Comparison of ENCODE assay signal across 9 cellular contexts in genomic region chr7:40199076-40199802, GRCh38.
DNase-seq lines count a peak whose midpoint lies in the region; ATAC-seq and TF ChIP-seq lines count a peak whose summit lies in the region.
"Had no signal": no experiment of that assay in that cellular context is flagged by ENCODE, and none has a peak within 500 bp of the region (broad histone marks: within the 10 kb centered on the region; RNA-seq: fewer than 3 reads in every experiment).

No MANE protein-coding gene starts in this region.

- peak; percentile 22 for TF ChIP-seq CTCF in GM13977 (IDR thresholded peaks at IDR 0.05; ENCODE audit: extremely low read depth, insufficient read depth, missing control alignments)

- H3K27ac Mint-ChIP-seq in activated CD8-positive, alpha-beta memory T cell treated with anti-CD3 and anti-CD28 coated beads, Interleukin-2, amount 10 ng/mL, durations not matched to agents 7 days and 5 days = no peak overlapping the region

- no peaks in the 10 kb centered on the region for H3K4me1 Mint-ChIP-seq in activated CD8-positive, alpha-beta memory T cell treated with anti-CD3 and anti-CD28 coated beads, Interleukin-2, amount 10 ng/mL, durations not matched to agents 7 days and 5 days

- peaks cover 2% of the 10 kb centered on the region for H3K27me3 Mint-ChIP-seq in activated CD8-positive, alpha-beta memory T cell treated with anti-CD3 and anti-CD28 coated beads, Interleukin-2, amount 10 ng/mL, durations not matched to agents 7 days and 5 days

- in situ Hi-C loops in GM13977 (cut with MboI; ENCODE audit: low pct_unique_long_range_greater_than_20kb, low sequenced_read_pairs, unreplicated experiment) = no loop called here

- no peaks in the 10 kb centered on the region for H3K36me3 Mint-ChIP-seq in activated CD8-positive, alpha-beta memory T cell treated with anti-CD3 and anti-CD28 coated beads, Interleukin-2, amount 10 ng/mL, durations not matched to agents 7 days and 5 days

- DNase-seq in A172 (ENCODE audit: low spot score) = peak; percentile 54
- no peak for DNase-seq in GM13977 (ENCODE audit: low spot score)
- peak; percentile 54 for DNase-seq in hepatic stellate cell (ENCODE audit: low spot score)
- DNase-seq in activated CD8-positive, alpha-beta memory T cell treated with anti-CD3 and anti-CD28 coated beads, Interleukin-2, amount 10 ng/mL, durations not matched to agents 7 days and 5 days = no peak
- no peak for DNase-seq in NCI-H2171 (lab: John Stamatoyannopoulos, UW)
- DNase-seq: islet precursor cell had no signal

- H3K9me3 Mint-ChIP-seq in activated CD8-positive, alpha-beta memory T cell treated with anti-CD3 and anti-CD28 coated beads, Interleukin-2, amount 10 ng/mL, durations not matched to agents 7 days and 5 days (ENCODE audit: low read depth) = no peaks in the 10 kb centered on the region

- ATAC-seq in SK-N-SH treated with all-trans-retinoic acid at 6 μM for 48 hours = peak; percentile 84
- no peak for ATAC-seq in activated CD8-positive, alpha-beta memory T cell treated with anti-CD3 and anti-CD28 coated beads, Interleukin-2, amount 10 ng/mL, durations not matched to agents 7 days and 5 days
- no peak for ATAC-seq in GM21717 (IDR thresholded peaks at IDR 0.05; ENCODE audit: unreplicated experiment)
- no peak for ATAC-seq in GM19455 (IDR thresholded peaks at IDR 0.05; ENCODE audit: unreplicated experiment)

- CTCF ChIA-PET in activated CD8-positive, alpha-beta memory T cell treated with anti-CD3 and anti-CD28 coated beads, Interleukin-2, amount 10 ng/mL, durations not matched to agents 7 days and 5 days (lab: Charles Lee) = no interaction called here

- no peak overlapping the region for H3K4me3 Mint-ChIP-seq in activated CD8-positive, alpha-beta memory T cell treated with anti-CD3 and anti-CD28 coated beads, Interleukin-2, amount 10 ng/mL, durations not matched to agents 7 days and 5 days

TF ChIP-seq in SK-N-SH treated with all-trans-retinoic acid at 6 μM for 48 hours, 23 proteins besides CTCF, POLR2A, EP300 and RAD21:
- TF ChIP-seq, protein P1, sequence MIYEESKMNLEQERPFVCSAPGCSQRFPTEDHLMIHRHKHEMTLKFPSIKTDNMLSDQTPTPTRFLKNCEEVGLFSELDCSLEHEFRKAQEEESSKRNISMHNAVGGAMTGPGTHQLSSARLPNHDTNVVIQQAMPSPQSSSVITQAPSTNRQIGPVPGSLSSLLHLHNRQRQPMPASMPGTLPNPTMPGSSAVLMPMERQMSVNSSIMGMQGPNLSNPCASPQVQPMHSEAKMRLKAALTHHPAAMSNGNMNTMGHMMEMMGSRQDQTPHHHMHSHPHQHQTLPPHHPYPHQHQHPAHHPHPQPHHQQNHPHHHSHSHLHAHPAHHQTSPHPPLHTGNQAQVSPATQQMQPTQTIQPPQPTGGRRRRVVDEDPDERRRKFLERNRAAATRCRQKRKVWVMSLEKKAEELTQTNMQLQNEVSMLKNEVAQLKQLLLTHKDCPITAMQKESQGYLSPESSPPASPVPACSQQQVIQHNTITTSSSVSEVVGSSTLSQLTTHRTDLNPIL (CRISPR knock-in tag; IDR thresholded peaks at IDR 0.05; ENCODE audit: low read depth) = no peak
- no peak for TF ChIP-seq TCF4 (CRISPR knock-in tag; IDR thresholded peaks at IDR 0.05; ENCODE audit: borderline replicate concordance)
- TF ChIP-seq ESRRG (CRISPR knock-in tag; IDR thresholded peaks at IDR 0.05) = no peak
- TF ChIP-seq ZFP30 (CRISPR knock-in tag; IDR thresholded peaks at IDR 0.05) = no peak
- TF ChIP-seq ZNF565 (CRISPR knock-in tag; conservative IDR thresholded peaks at IDR 0.05; ENCODE audit: low read depth) = no peak
- no peak for TF ChIP-seq PPARA (CRISPR knock-in tag; IDR thresholded peaks at IDR 0.05; ENCODE audit: borderline replicate concordance)
- TF ChIP-seq ZNF8 (CRISPR knock-in tag; IDR thresholded peaks at IDR 0.05) = no peak
- TF ChIP-seq ZFP3 (CRISPR knock-in tag; IDR thresholded peaks at IDR 0.05) = no peak

Comparison
In these comparisons a context has a peak if more than half of its experiments do, and no peak if none do; other contexts are left out.
1. DNase-seq: peak in A172 (single experiment) and hepatic stellate cell (single experiment); none in GM13977 (single experiment), activated CD8-positive, alpha-beta memory T cell treated with anti-CD3 and anti-CD28 coated beads, Interleukin-2, amount 10 ng/mL, durations not matched to agents 7 days and 5 days (single experiment) and NCI-H2171 (single experiment).